1 cellular context compared by ENCODE assay signal in the genomic region with DNA sequence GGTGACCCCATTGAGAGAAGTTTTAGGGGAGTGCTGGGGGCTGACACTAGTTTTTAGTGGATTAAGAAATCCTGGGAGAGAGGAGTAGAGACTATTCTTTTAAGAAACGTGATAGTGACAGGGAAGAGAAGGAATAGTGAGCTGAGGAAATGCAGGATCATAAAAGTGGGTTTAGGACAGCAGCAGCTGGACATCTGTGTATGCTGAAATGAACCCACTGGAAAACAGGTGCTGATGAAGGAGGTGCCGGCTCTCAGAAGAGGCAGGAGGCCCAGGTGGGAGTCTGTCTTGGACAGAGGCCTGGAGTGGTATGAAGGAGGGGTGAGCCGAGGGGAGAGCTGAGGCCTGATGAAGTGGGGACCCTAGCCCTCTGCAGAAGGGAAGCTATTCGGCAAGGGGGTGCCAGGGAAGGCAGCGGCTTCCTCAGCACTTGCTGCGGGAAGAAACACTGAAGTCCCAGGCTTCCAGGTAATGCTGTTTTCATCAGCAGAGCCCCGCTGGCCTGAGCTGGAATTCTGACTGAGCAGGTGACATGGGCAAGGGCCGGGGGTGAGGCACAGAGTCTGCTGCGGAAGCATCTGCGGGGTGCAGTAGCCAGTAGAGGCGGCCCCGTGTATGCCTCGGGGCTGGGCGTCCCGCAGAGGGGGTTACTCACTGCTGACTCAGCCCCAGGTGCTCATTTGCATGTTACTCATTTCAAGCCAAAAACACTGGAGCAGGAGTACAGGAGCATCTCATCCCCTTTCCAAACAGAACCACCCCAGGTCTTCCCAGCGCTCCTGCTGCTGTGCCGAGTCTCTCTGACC.
TF ChIP-seq lines count a peak whose summit lies in the region.

No MANE protein-coding gene starts in this region.

TF ChIP-seq in GM12878, 131 proteins besides CTCF, POLR2A, EP300 and RAD21 (continued from another document and continues in another):
- TF ChIP-seq, protein P1, sequence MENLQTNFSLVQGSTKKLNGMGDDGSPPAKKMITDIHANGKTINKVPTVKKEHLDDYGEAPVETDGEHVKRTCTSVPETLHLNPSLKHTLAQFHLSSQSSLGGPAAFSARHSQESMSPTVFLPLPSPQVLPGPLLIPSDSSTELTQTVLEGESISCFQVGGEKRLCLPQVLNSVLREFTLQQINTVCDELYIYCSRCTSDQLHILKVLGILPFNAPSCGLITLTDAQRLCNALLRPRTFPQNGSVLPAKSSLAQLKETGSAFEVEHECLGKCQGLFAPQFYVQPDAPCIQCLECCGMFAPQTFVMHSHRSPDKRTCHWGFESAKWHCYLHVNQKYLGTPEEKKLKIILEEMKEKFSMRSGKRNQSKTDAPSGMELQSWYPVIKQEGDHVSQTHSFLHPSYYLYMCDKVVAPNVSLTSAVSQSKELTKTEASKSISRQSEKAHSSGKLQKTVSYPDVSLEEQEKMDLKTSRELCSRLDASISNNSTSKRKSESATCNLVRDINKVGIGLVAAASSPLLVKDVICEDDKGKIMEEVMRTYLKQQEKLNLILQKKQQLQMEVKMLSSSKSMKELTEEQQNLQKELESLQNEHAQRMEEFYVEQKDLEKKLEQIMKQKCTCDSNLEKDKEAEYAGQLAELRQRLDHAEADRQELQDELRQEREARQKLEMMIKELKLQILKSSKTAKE (IDR thresholded peaks at IDR 0.05; ENCODE audit: low read depth, poor library complexity, severe bottlenecking): peak; percentile 27
- TF ChIP-seq YBX1 (IDR thresholded peaks at IDR 0.05) (no peak), RB1 (IDR thresholded peaks at IDR 0.05; ENCODE audit: borderline replicate concordance) (no peak), TBL1XR1 (IDR thresholded peaks at IDR 0.05; ENCODE audit: low read depth, low read length) (peak; percentile 51; the same call in 1 of the 2 replicates), PAX5 (IDR thresholded peaks at IDR 0.05; ENCODE audit: borderline replicate concordance, low read depth, low read length) (no peak), MEF2B (IDR thresholded peaks at IDR 0.05; ENCODE audit: partially characterized antibody, poor library complexity, severe bottlenecking) (no peak), EZH2 (IDR thresholded peaks at IDR 0.05; ENCODE audit: borderline replicate concordance, control insufficient read depth, low read depth, low read length) (no peak), SMC3 (IDR thresholded peaks at IDR 0.05; ENCODE audit: borderline replicate concordance, low read length) (no peak), ATF7 (IDR thresholded peaks at IDR 0.05; ENCODE audit: low read depth) (no peak), RAD51 (IDR thresholded peaks at IDR 0.05) (no peak), ASH2L (IDR thresholded peaks at IDR 0.05; ENCODE audit: borderline replicate concordance, low read depth) (no peak), GABPA (IDR thresholded peaks at IDR 0.05; ENCODE audit: low read depth) (no peak), PAX8 (IDR thresholded peaks at IDR 0.05) (no peak), RFX5 (IDR thresholded peaks at IDR 0.05; ENCODE audit: low read depth, low read length) (no peak), ZNF24 (IDR thresholded peaks at IDR 0.05) (no peak), STAT3 (IDR thresholded peaks at IDR 0.05; ENCODE audit: low read depth, low read length) (no peak), ETV6 (conservative IDR thresholded peaks at IDR 0.05 in 1 of 2, IDR thresholded peaks at IDR 0.05 in 1 of 2; ENCODE audit: borderline replicate concordance in 1 of 2, low read depth in 1 of 2) (no peak), RUNX3 (IDR thresholded peaks at IDR 0.05; ENCODE audit: low read length) (peak; percentile 51), STAT1 (conservative IDR thresholded peaks at IDR 0.05) (no peak), DPF2 (IDR thresholded peaks at IDR 0.05) (0 out of 2 replicates have a peak, but pooled peaks have one; percentile 43), SREBF2 (IDR thresholded peaks at IDR 0.05; ENCODE audit: low read length) (no peak), ZNF207 (IDR thresholded peaks at IDR 0.05; ENCODE audit: borderline replicate concordance) (no peak), CHD4 (IDR thresholded peaks at IDR 0.05) (no peak), CREB1 (IDR thresholded peaks at IDR 0.05; ENCODE audit: low read depth) (no peak; the same call in 1 of the 2 replicates), POLR2AphosphoS5 (IDR thresholded peaks at IDR 0.05; ENCODE audit: low read length) (no peak), ZNF217 (IDR thresholded peaks at IDR 0.05) (no peak), TCF7 (IDR thresholded peaks at IDR 0.05; ENCODE audit: borderline replicate concordance) (no peak), SUPT20H (IDR thresholded peaks at IDR 0.05; ENCODE audit: borderline replicate concordance, control insufficient read depth, low read depth, low read length) (no peak), WRNIP1 (IDR thresholded peaks at IDR 0.05; ENCODE audit: borderline replicate concordance, low read depth, low read length) (no peak)
- TF ChIP-seq, protein P2, sequence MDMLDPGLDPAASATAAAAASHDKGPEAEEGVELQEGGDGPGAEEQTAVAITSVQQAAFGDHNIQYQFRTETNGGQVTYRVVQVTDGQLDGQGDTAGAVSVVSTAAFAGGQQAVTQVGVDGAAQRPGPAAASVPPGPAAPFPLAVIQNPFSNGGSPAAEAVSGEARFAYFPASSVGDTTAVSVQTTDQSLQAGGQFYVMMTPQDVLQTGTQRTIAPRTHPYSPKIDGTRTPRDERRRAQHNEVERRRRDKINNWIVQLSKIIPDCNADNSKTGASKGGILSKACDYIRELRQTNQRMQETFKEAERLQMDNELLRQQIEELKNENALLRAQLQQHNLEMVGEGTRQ (IDR thresholded peaks at IDR 0.05; ENCODE audit: borderline replicate concordance, low read depth, low read length): no peak
- TF ChIP-seq, protein P3, sequence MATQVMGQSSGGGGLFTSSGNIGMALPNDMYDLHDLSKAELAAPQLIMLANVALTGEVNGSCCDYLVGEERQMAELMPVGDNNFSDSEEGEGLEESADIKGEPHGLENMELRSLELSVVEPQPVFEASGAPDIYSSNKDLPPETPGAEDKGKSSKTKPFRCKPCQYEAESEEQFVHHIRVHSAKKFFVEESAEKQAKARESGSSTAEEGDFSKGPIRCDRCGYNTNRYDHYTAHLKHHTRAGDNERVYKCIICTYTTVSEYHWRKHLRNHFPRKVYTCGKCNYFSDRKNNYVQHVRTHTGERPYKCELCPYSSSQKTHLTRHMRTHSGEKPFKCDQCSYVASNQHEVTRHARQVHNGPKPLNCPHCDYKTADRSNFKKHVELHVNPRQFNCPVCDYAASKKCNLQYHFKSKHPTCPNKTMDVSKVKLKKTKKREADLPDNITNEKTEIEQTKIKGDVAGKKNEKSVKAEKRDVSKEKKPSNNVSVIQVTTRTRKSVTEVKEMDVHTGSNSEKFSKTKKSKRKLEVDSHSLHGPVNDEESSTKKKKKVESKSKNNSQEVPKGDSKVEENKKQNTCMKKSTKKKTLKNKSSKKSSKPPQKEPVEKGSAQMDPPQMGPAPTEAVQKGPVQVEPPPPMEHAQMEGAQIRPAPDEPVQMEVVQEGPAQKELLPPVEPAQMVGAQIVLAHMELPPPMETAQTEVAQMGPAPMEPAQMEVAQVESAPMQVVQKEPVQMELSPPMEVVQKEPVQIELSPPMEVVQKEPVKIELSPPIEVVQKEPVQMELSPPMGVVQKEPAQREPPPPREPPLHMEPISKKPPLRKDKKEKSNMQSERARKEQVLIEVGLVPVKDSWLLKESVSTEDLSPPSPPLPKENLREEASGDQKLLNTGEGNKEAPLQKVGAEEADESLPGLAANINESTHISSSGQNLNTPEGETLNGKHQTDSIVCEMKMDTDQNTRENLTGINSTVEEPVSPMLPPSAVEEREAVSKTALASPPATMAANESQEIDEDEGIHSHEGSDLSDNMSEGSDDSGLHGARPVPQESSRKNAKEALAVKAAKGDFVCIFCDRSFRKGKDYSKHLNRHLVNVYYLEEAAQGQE (IDR thresholded peaks at IDR 0.05; ENCODE audit: low read depth, low read length): no peak
- TF ChIP-seq, protein P4, sequence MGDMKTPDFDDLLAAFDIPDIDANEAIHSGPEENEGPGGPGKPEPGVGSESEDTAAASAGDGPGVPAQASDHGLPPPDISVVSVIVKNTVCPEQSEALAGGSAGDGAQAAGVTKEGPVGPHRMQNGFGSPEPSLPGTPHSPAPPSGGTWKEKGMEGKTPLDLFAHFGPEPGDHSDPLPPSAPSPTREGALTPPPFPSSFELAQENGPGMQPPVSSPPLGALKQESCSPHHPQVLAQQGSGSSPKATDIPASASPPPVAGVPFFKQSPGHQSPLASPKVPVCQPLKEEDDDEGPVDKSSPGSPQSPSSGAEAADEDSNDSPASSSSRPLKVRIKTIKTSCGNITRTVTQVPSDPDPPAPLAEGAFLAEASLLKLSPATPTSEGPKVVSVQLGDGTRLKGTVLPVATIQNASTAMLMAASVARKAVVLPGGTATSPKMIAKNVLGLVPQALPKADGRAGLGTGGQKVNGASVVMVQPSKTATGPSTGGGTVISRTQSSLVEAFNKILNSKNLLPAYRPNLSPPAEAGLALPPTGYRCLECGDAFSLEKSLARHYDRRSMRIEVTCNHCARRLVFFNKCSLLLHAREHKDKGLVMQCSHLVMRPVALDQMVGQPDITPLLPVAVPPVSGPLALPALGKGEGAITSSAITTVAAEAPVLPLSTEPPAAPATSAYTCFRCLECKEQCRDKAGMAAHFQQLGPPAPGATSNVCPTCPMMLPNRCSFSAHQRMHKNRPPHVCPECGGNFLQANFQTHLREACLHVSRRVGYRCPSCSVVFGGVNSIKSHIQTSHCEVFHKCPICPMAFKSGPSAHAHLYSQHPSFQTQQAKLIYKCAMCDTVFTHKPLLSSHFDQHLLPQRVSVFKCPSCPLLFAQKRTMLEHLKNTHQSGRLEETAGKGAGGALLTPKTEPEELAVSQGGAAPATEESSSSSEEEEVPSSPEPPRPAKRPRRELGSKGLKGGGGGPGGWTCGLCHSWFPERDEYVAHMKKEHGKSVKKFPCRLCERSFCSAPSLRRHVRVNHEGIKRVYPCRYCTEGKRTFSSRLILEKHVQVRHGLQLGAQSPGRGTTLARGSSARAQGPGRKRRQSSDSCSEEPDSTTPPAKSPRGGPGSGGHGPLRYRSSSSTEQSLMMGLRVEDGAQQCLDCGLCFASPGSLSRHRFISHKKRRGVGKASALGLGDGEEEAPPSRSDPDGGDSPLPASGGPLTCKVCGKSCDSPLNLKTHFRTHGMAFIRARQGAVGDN (IDR thresholded peaks at IDR 0.05): no peak
- TF ChIP-seq, protein P5, sequence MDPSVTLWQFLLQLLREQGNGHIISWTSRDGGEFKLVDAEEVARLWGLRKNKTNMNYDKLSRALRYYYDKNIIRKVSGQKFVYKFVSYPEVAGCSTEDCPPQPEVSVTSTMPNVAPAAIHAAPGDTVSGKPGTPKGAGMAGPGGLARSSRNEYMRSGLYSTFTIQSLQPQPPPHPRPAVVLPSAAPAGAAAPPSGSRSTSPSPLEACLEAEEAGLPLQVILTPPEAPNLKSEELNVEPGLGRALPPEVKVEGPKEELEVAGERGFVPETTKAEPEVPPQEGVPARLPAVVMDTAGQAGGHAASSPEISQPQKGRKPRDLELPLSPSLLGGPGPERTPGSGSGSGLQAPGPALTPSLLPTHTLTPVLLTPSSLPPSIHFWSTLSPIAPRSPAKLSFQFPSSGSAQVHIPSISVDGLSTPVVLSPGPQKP (IDR thresholded peaks at IDR 0.05; ENCODE audit: low read depth, low read length): no peak
- TF ChIP-seq, protein P6, sequence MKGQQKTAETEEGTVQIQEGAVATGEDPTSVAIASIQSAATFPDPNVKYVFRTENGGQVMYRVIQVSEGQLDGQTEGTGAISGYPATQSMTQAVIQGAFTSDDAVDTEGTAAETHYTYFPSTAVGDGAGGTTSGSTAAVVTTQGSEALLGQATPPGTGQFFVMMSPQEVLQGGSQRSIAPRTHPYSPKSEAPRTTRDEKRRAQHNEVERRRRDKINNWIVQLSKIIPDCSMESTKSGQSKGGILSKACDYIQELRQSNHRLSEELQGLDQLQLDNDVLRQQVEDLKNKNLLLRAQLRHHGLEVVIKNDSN (IDR thresholded peaks at IDR 0.05; ENCODE audit: borderline replicate concordance, extremely low read length, insufficient read depth, low read depth, low read length): no peak
- TF ChIP-seq, protein P7, sequence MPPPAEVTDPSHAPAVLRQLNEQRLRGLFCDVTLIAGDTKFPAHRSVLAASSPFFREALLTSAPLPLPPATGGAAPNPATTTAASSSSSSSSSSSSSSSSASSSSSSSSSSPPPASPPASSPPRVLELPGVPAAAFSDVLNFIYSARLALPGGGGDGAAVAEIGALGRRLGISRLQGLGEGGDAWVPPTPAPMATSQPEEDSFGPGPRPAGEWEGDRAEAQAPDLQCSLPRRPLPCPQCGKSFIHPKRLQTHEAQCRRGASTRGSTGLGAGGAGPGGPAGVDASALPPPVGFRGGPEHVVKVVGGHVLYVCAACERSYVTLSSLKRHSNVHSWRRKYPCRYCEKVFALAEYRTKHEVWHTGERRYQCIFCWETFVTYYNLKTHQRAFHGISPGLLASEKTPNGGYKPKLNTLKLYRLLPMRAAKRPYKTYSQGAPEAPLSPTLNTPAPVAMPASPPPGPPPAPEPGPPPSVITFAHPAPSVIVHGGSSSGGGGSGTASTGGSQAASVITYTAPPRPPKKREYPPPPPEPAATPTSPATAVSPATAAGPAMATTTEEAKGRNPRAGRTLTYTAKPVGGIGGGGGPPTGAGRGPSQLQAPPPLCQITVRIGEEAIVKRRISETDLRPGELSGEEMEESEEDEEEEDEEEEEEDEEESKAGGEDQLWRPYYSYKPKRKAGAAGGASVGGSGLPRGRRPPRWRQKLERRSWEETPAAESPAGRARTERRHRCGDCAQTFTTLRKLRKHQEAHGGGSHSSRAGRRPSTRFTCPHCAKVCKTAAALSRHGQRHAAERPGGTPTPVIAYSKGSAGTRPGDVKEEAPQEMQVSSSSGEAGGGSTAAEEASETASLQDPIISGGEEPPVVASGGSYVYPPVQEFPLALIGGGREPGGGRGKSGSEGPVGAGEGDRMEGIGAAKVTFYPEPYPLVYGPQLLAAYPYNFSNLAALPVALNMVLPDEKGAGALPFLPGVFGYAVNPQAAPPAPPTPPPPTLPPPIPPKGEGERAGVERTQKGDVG (CRISPR knock-in tag; IDR thresholded peaks at IDR 0.05): no peak
- TF ChIP-seq, protein P8, sequence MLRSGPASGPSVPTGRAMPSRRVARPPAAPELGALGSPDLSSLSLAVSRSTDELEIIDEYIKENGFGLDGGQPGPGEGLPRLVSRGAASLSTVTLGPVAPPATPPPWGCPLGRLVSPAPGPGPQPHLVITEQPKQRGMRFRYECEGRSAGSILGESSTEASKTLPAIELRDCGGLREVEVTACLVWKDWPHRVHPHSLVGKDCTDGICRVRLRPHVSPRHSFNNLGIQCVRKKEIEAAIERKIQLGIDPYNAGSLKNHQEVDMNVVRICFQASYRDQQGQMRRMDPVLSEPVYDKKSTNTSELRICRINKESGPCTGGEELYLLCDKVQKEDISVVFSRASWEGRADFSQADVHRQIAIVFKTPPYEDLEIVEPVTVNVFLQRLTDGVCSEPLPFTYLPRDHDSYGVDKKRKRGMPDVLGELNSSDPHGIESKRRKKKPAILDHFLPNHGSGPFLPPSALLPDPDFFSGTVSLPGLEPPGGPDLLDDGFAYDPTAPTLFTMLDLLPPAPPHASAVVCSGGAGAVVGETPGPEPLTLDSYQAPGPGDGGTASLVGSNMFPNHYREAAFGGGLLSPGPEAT (IDR thresholded peaks at IDR 0.05; ENCODE audit: low read depth): no peak
